In the genomic region with DNA sequence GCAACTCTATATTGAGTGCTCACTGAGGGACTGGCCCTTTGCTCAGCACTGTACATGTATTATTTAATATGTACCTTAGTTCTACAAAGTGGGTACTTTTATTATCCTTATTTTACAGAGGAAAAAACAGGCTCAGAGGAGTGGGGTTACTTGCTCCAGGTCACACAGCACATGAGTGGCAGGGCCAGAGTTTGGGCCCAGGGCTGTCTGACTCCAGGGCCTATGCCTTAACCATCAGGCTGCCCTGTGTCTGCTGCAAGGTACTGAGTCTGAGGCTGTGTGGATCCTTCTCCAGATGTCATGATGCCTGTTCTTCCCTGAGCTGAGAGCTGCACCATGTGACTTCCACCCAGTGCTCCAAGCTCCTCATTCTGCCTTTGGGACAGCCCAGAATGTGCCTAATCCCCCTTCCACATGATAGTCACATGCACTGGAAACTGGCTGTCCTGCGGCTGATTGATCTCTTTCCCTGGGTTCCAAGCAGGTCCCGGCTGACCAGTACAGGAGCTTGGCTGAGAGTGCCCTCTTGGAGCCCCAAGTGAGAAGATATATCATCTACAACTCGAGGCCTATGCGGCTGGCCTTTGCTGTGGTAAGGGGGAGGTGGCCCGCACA, we compare ENCODE assay signal across 18 cellular contexts. TPM values are rescaled to one million over a fixed set of nuclear protein-coding genes. Genes with fewer than 3 reads are reported as not detected.
DNase-seq lines count a peak whose midpoint lies in the region; ATAC-seq, FAIRE-seq and TF ChIP-seq lines count a peak whose summit lies in the region.
"Had no signal": no experiment of that assay in that cellular context is flagged by ENCODE, and none has a peak within 500 bp of the region (broad histone marks: within the 10 kb centered on the region; RNA-seq: fewer than 3 reads in every experiment).

No MANE protein-coding gene starts in this region.

- H3K4me1 ChIP-seq in neural progenitor cell = no peaks in the 10 kb centered on the region
- H3K4me1 ChIP-seq: BE2C had no signal

- peaks cover 4% of the 10 kb centered on the region for H3K36me3 ChIP-seq in bronchial epithelial cell (ENCODE audit: control insufficient read depth, insufficient read depth, low read length)
- H3K36me3 ChIP-seq in neural progenitor cell = no peaks in the 10 kb centered on the region

- peak; percentile 58 for FAIRE-seq in bronchial epithelial cell (lab: Jason Lieb, UNC)
- FAIRE-seq: GM19239, H1 had no signal

- no peak for ATAC-seq in HG03108 (IDR thresholded peaks at IDR 0.05; ENCODE audit: unreplicated experiment)

- no peak overlapping the region for H3K9ac ChIP-seq in neural progenitor cell

- H3F3A ChIP-seq in neural progenitor cell (ENCODE audit: low read depth) = no peaks in the 10 kb centered on the region

- H2AFZ ChIP-seq in neural progenitor cell (replicated peaks) = no peak overlapping the region

- no peaks in the 10 kb centered on the region for H4K20me1 ChIP-seq in neural progenitor cell (ENCODE audit: low read depth)

- H3K27ac ChIP-seq in neural progenitor cell = no peak overlapping the region

- no peak overlapping the region for H3K4me3 ChIP-seq in bronchial epithelial cell (ENCODE audit: low read depth, low read length)
- no peak overlapping the region for H3K4me3 ChIP-seq in neural progenitor cell

- DNase-seq in SK-MEL-5 (ENCODE audit: low read depth, low spot score) (peak; percentile 85), bronchial epithelial cell (ENCODE audit: low read depth) (no peak), mesenteric fat pad (ENCODE audit: low spot score) (peak; percentile 62), neural progenitor cell (ENCODE audit: low spot score) (no peak), DMS114 treated with DMSO at 0.1 percent for 48 hours (lab: John Stamatoyannopoulos, UW; ENCODE audit: unreplicated experiment) (no peak), NCI-H2081 treated with DMSO at 0.1 percent for 48 hours (lab: John Stamatoyannopoulos, UW) (no peak)
- DNase-seq: BE2C; C1 segment of cervical spinal cord; CD4-positive, CD25-positive, alpha-beta regulatory T cell; CD8-positive, alpha-beta memory T cell; COR-L47; DMS 273 treated with DMSO at 0.1 percent for 48 hours; GDM1; H9 had no signal

- H3K9me3 Mint-ChIP-seq in neural progenitor cell = no peaks in the 10 kb centered on the region
- H3K9me3 Mint-ChIP-seq: CD8-positive, alpha-beta memory T cell; H9 had no signal

- TF ChIP-seq CTCF in bronchial epithelial cell (IDR thresholded peaks at IDR 0.05; ENCODE audit: insufficient read depth, low read length, severe bottlenecking) (no peak), neural progenitor cell (IDR thresholded peaks at IDR 0.05) (no peak)

- H3K9me3 ChIP-seq in neural progenitor cell (ENCODE audit: low read depth) = no peaks in the 10 kb centered on the region
- H3K9me3 ChIP-seq: BE2C had no signal

- H3K4me2 ChIP-seq in neural progenitor cell = no peak overlapping the region

- H3K36me3 Mint-ChIP-seq in neural progenitor cell = no peaks in the 10 kb centered on the region

- H3K27ac Mint-ChIP-seq in neural progenitor cell = peak overlapping the region; percentile 31
- H3K27ac Mint-ChIP-seq: CD4-positive, CD25-positive, alpha-beta regulatory T cell had no signal

- no peak overlapping the region for H3K4me3 Mint-ChIP-seq in neural progenitor cell
- H3K4me3 Mint-ChIP-seq: CD4-positive, CD25-positive, alpha-beta regulatory T cell; CD8-positive, alpha-beta memory T cell; H9 had no signal

- in situ Hi-C loops in SK-MEL-5 (cut with HindIII; ENCODE audit: low pct_unique_long_range_greater_than_20kb, low sequenced_read_pairs) = no loop called here

- H3K4me1 Mint-ChIP-seq in neural progenitor cell = no peaks in the 10 kb centered on the region
- H3K4me1 Mint-ChIP-seq: CD8-positive, alpha-beta memory T cell; H9 had no signal

- H3K79me2 ChIP-seq in neural progenitor cell (ENCODE audit: low read depth) = no peaks in the 10 kb centered on the region

- no peaks in the 10 kb centered on the region for H3K27me3 Mint-ChIP-seq in neural progenitor cell (ENCODE audit: insufficient read depth, low read depth)
- H3K27me3 Mint-ChIP-seq: CD4-positive, CD25-positive, alpha-beta regulatory T cell; CD8-positive, alpha-beta memory T cell had no signal

- H3K27me3 ChIP-seq in bronchial epithelial cell (ENCODE audit: control insufficient read depth, insufficient read depth, low read length) (no peaks in the 10 kb centered on the region), neural progenitor cell (no peaks in the 10 kb centered on the region)
- H3K27me3 ChIP-seq: BE2C had no signal

RNA-seq across cellular contexts. Expression of gene TMEM268, which starts 15.4 kb away (rescaled TPM):
- 43.2 and 46.8 TPM in 2 replicates for total RNA-seq in SK-MEL-5 (2014; rRNA removed; shearing (Covaris generic))
- 73.8 and 103 TPM in 2 replicates for polyA plus RNA-seq in SK-MEL-5 (2015; cell fraction: cytosol; rRNA removed)
- polyA plus RNA-seq in SK-MEL-5 (2015; cell fraction: nucleus; rRNA removed) = 58.3 and 69.8 TPM in 2 replicates
- total RNA-seq in bronchial epithelial cell = 4.6 and 4.7 TPM in 2 replicates
- total RNA-seq in mesenteric fat pad = 32.7 TPM
- total RNA-seq in neural progenitor cell (ENCODE audit: low replicate concordance) = 0.65 and 0.77 TPM in 2 replicates

RNA-seq across cellular contexts. Expression of gene TEX53, which starts 31.1 kb away (rescaled TPM):
- total RNA-seq in SK-MEL-5 (2014; rRNA removed; shearing (Covaris generic)) = not detected in 2 replicates
- polyA plus RNA-seq in SK-MEL-5 (2015; cell fraction: cytosol; rRNA removed) = not detected in 2 replicates
- polyA plus RNA-seq in SK-MEL-5 (2015; cell fraction: nucleus; rRNA removed) = not detected in 2 replicates
- total RNA-seq in bronchial epithelial cell (not detected in 2 replicates), mesenteric fat pad (not detected), neural progenitor cell (ENCODE audit: low replicate concordance) (not detected in 2 replicates)
- total RNA-seq: A172; CD4-positive, CD25-positive, alpha-beta regulatory T cell; CD8-positive, alpha-beta memory T cell; H1; H9 had no signal
- polyA plus RNA-seq: CD4-positive, CD25-positive, alpha-beta regulatory T cell; CD8-positive, alpha-beta memory T cell; H1 had no signal

RNA-seq across cellular contexts. Expression of gene ATP6V1G1, which starts 39.0 kb away (rescaled TPM):
- total RNA-seq in SK-MEL-5 (2014; rRNA removed; shearing (Covaris generic)) = 605 and 615 TPM in 2 replicates
- 372 and 456 TPM in 2 replicates for polyA plus RNA-seq in SK-MEL-5 (2015; cell fraction: cytosol; rRNA removed)
- 68.9 and 79.0 TPM in 2 replicates for polyA plus RNA-seq in SK-MEL-5 (2015; cell fraction: nucleus; rRNA removed)
- total RNA-seq in bronchial epithelial cell (279 and 345 TPM in 2 replicates), mesenteric fat pad (70.4 TPM), neural progenitor cell (ENCODE audit: low replicate concordance) (157 and 253 TPM in 2 replicates)

RNA-seq across cellular contexts. Expression of gene TEX48, which starts 55.5 kb away (rescaled TPM):
- total RNA-seq in SK-MEL-5 (2014; rRNA removed; shearing (Covaris generic)) = not detected in 2 replicates
- polyA plus RNA-seq in SK-MEL-5 (2015; cell fraction: cytosol; rRNA removed) = not detected in 2 replicates
- polyA plus RNA-seq in SK-MEL-5 (2015; cell fraction: nucleus; rRNA removed) = not detected in 2 replicates
- total RNA-seq in bronchial epithelial cell (not detected in 2 replicates), mesenteric fat pad (not detected), neural progenitor cell (ENCODE audit: low replicate concordance) (not detected in 2 replicates)
- total RNA-seq: A172; CD4-positive, CD25-positive, alpha-beta regulatory T cell; H1; H9 had no signal
- polyA plus RNA-seq: CD4-positive, CD25-positive, alpha-beta regulatory T cell; CD8-positive, alpha-beta memory T cell; H1 had no signal

Comparison
In these comparisons a context has a peak if more than half of its experiments do, and no peak if none do; other contexts are left out.
1. DNase-seq: peak in SK-MEL-5 (single experiment) and mesenteric fat pad (single experiment); none in bronchial epithelial cell (single experiment), neural progenitor cell (single experiment), DMS114 treated with DMSO at 0.1 percent for 48 hours (single experiment) and NCI-H2081 treated with DMSO at 0.1 percent for 48 hours (single experiment).